8 cellular contexts compared by ENCODE assay signal in genomic region chr5:68287976-68288755, GRCh38.
A peak's percentile ranks its signal among the peaks of the same experiment; 100 is the strongest.
DNase-seq lines count a peak whose midpoint lies in the region; ATAC-seq and TF ChIP-seq lines count a peak whose summit lies in the region.

No MANE protein-coding gene starts in this region.

- peak; percentile 70 for DNase-seq in A673 (ENCODE audit: low spot score)
- peak; percentile 90 for DNase-seq in RPMI8226
- peak; percentile 35 for DNase-seq in activated naive CD4-positive, alpha-beta T cell treated with anti-CD3 and anti-CD28 coated beads, Interleukin-2, amount 50 U/mL, for 16 hours
- peak; percentile 95 for DNase-seq in globus pallidus (ENCODE audit: low spot score)
- peak; percentile 66 for DNase-seq in transverse colon

- BruUV-seq in A673 (replicated peaks; lab: Mats Ljungman, UMichigan): no TSS peak

- H3K27me3 ChIP-seq in A673 (replicated peaks; ENCODE audit: insufficient read depth, low read depth, low read length, poor library complexity) (no peaks in the 10 kb centered on the region), neutrophil (no peaks in the 10 kb centered on the region), transverse colon (no peaks in the 10 kb centered on the region)

- H3K27ac ChIP-seq in A673 (ENCODE audit: low read depth, low read length, poor library complexity, severe bottlenecking) (peak overlapping the region; percentile 80), neutrophil (peak overlapping the region; percentile 31), transverse colon (peak overlapping the region; percentile 84 to 93 (median 90))

- in situ Hi-C loops in transverse colon (cut with MboI; ENCODE audit: low pct_ligation_motif_present in 1 of 4, low pct_unique_long_range_greater_than_20kb in 1 of 4, low sequenced_read_pairs in 3 of 4): loop anchor here (5.0 to 25.0 kb wide), 4 partner anchors 169 to 674 kb away; no protein-coding TSS in a partner anchor

- H3K4me3 ChIP-seq in A673 (ENCODE audit: low read depth, low read length, poor library complexity, severe bottlenecking): peak overlapping the region; percentile 59
- H3K4me3 ChIP-seq in neutrophil (ENCODE audit: low read depth in 1 of 2, low read length in 1 of 2): peak overlapping the region; percentile 37 to 54
- peak overlapping the region; percentile 24 to 60 (median 40) for H3K4me3 ChIP-seq in transverse colon

- H3K36me3 ChIP-seq in A673 (ENCODE audit: insufficient read depth, low read length, poor library complexity, severe bottlenecking) (peaks cover 11% of the 10 kb centered on the region), neutrophil (peaks cover 36% of the 10 kb centered on the region), transverse colon (peaks cover 0 to 15% (median 7%) of the 10 kb centered on the region in 4 donors)

- no peak for TF ChIP-seq EP300 in transverse colon (IDR thresholded peaks at IDR 0.05; ENCODE audit: low read depth)

- H3K4me1 ChIP-seq in A673 (ENCODE audit: insufficient read depth, low read length, poor library complexity, severe bottlenecking) (peaks cover 58% of the 10 kb centered on the region), neutrophil (ENCODE audit: control insufficient read depth in 1 of 2, insufficient read depth in 1 of 2, low read depth in 1 of 2, low read length in 1 of 2) (peaks cover 14 to 27% of the 10 kb centered on the region in 2 experiments), transverse colon (peaks cover 37 to 88% (median 66%) of the 10 kb centered on the region in 4 donors)

- peak; percentile 42 for TF ChIP-seq POLR2A in transverse colon (IDR thresholded peaks at IDR 0.05)

- POLR2A ChIA-PET in A673 (lab: Charles Lee; ENCODE audit: low non-redundant PET): interaction anchor here (0.6 kb wide), 1 partner anchor 161 kb away, joined by 6 read pairs; no protein-coding TSS in a partner anchor

- peak; percentile 69 for ATAC-seq in GM18861 (IDR thresholded peaks at IDR 0.05; ENCODE audit: unreplicated experiment)
- ATAC-seq in HG03066 (IDR thresholded peaks at IDR 0.05; ENCODE audit: low read depth, unreplicated experiment): peak; percentile 71

- H3K9me3 ChIP-seq in A673 (ENCODE audit: low read depth, low read length, poor library complexity, severe bottlenecking) (no peaks in the 10 kb centered on the region), neutrophil (no peaks in the 10 kb centered on the region), transverse colon (no peaks in the 10 kb centered on the region)

- TF ChIP-seq CTCF in A673 (conservative IDR thresholded peaks at IDR 0.05; ENCODE audit: low read depth, low read length) (no peak), neutrophil (IDR thresholded peaks at IDR 0.05) (no peak), transverse colon (IDR thresholded peaks at IDR 0.05) (peak in 1 of 5 experiments; percentile 38)

- intact Hi-C loops in A673 (cut with micrococcal nuclease; ENCODE audit: unreplicated experiment): loop anchor here (1.0 to 5.0 kb wide), 4 partner anchors 374 to 719 kb away; no protein-coding TSS in a partner anchor
- intact Hi-C loops in transverse colon (cut with DNase I; ENCODE audit: low total_unique reads): no loop called here

- CTCF ChIA-PET in A673 (lab: Charles Lee): interaction anchor here (1.2 to 1.3 kb wide), 2 partner anchors 172 to 719 kb away, joined by 3 to 4 read pairs; no protein-coding TSS in a partner anchor

- WGBS in transverse colon (ENCODE audit: low coverage in 1 of 2), 2 donors: 0% methylated on average over 41 of the region's 46 CpGs; no CpG with 5 or more reads in 1 of the 2 donors

Comparison
In these comparisons a context has a peak if more than half of its experiments do, and no peak if none do; other contexts are left out.
1. Peak in every context shown above with its lines: DNase-seq, ATAC-seq, H3K4me3 ChIP-seq and H3K27ac ChIP-seq.
2. DNase-seq: peak in every context shown above with its lines; median percentile 95 in globus pallidus; 90 in RPMI8226; 70 in A673; 66 in transverse colon; 35 in activated naive CD4-positive, alpha-beta T cell treated with anti-CD3 and anti-CD28 coated beads, Interleukin-2, amount 50 U/mL, for 16 hours.
3. H3K27ac ChIP-seq: peak in every context shown above with its lines; median percentile 90 in transverse colon; 80 in A673; 31 in neutrophil.